ENCODE assay signal across 8 cellular contexts in genomic region chr16:57590654-57591085, GRCh38. TPM values are rescaled to one million over a fixed set of nuclear protein-coding genes. Genes with fewer than 3 reads are reported as not detected.
DNase-seq lines count a peak whose midpoint lies in the region; ATAC-seq and TF ChIP-seq lines count a peak whose summit lies in the region.

No MANE protein-coding gene starts in this region.

- H3K27ac ChIP-seq in lower lobe of right lung = no peak overlapping the region

- CTCF ChIA-PET in GM10248 (lab: Yijun Ruan, JAX) = interaction anchor here (0.6 to 11.2 kb wide), 36 partner anchors 11 to 209 kb away, joined by 3 to 179 read pairs (median 4); partner anchors contain the start of genes ADGRG5 and KATNB1

- DNase-seq in CD14-positive monocyte (ENCODE audit: low spot score) (no peak), lower lobe of right lung (no peak), GM10248 (ENCODE audit: extremely low spot score) (no peak), NCI-H1048 (lab: John Stamatoyannopoulos, UW) (no peak), NCI-H2029 treated with DMSO at 0.1 percent for 48 hours (lab: John Stamatoyannopoulos, UW) (no peak)
- no peak for DNase-seq in stimulated activated naive B cell treated with anti-CD40 and anti-IgM and Interleukin-4, amounts not matched to agents 10 μg/mL and 1 μg/mL and 100 μg/mL, for 72 hours

- POLR2A ChIA-PET in GM10248 (lab: Yijun Ruan, JAX) = interaction anchor here (0.8 to 0.9 kb wide), 2 partner anchors 11 to 19 kb away, joined by 3 read pairs; no protein-coding TSS in a partner anchor

- H3K27ac Mint-ChIP-seq in CD14-positive monocyte = peak overlapping the region in 5 of 7 donors; percentile 23 to 76 (median 57)
- H3K27ac Mint-ChIP-seq in activated naive CD8-positive, alpha-beta T cell = peak overlapping the region; percentile 92
- H3K27ac Mint-ChIP-seq in stimulated activated naive B cell treated with anti-CD40 and anti-IgM and Interleukin-4, amounts not matched to agents 10 μg/mL and 1 μg/mL and 100 μg/mL, for 72 hours = no peak overlapping the region

- peak overlapping the region in 1 of 2 donors; percentile 36 for H3K4me3 Mint-ChIP-seq in CD14-positive monocyte
- peak overlapping the region; percentile 62 for H3K4me3 Mint-ChIP-seq in activated naive CD8-positive, alpha-beta T cell
- no peak overlapping the region for H3K4me3 Mint-ChIP-seq in stimulated activated naive B cell treated with anti-CD40 and anti-IgM and Interleukin-4, amounts not matched to agents 10 μg/mL and 1 μg/mL and 100 μg/mL, for 72 hours

- H3K9me3 Mint-ChIP-seq in CD14-positive monocyte = peaks cover 1 to 7% (median 3%) of the 10 kb centered on the region in 7 donors
- H3K9me3 Mint-ChIP-seq in activated naive CD8-positive, alpha-beta T cell (ENCODE audit: low read depth) = peaks cover 3% of the 10 kb centered on the region
- H3K9me3 Mint-ChIP-seq in stimulated activated naive B cell treated with anti-CD40 and anti-IgM and Interleukin-4, amounts not matched to agents 10 μg/mL and 1 μg/mL and 100 μg/mL, for 72 hours = peaks cover 2 to 4% of the 10 kb centered on the region in 2 donors

- intact Hi-C loops in CD14-positive monocyte (cut with micrococcal nuclease) = loop anchor here (1.0 to 5.0 kb wide), 4 partner anchors 57 to 132 kb away; no protein-coding TSS in a partner anchor
- intact Hi-C loops in lower lobe of right lung (cut with DNase I) = loop anchor here (10.0 kb wide), 1 partner anchor 54 kb away; no protein-coding TSS in a partner anchor

- H3K36me3 Mint-ChIP-seq in CD14-positive monocyte = no peaks in the 10 kb centered on the region
- H3K36me3 Mint-ChIP-seq in activated naive CD8-positive, alpha-beta T cell = no peaks in the 10 kb centered on the region
- H3K36me3 Mint-ChIP-seq in stimulated activated naive B cell treated with anti-CD40 and anti-IgM and Interleukin-4, amounts not matched to agents 10 μg/mL and 1 μg/mL and 100 μg/mL, for 72 hours = peaks cover 0 to 2% of the 10 kb centered on the region in 2 donors

- H3K27me3 Mint-ChIP-seq in CD14-positive monocyte (ENCODE audit: low read depth in 3 of 3) = peaks cover 8 to 19% (median 19%) of the 10 kb centered on the region in 3 donors
- no peaks in the 10 kb centered on the region for H3K27me3 Mint-ChIP-seq in activated naive CD8-positive, alpha-beta T cell
- H3K27me3 Mint-ChIP-seq in stimulated activated naive B cell treated with anti-CD40 and anti-IgM and Interleukin-4, amounts not matched to agents 10 μg/mL and 1 μg/mL and 100 μg/mL, for 72 hours = peaks cover 5 to 8% of the 10 kb centered on the region in 2 donors

- H3K27me3 ChIP-seq in lower lobe of right lung (ENCODE audit: low read depth) = no peaks in the 10 kb centered on the region

- peak; percentile 23 for ATAC-seq in HG02970 (IDR thresholded peaks at IDR 0.05; ENCODE audit: low FRiP score, unreplicated experiment)
- ATAC-seq in lower lobe of right lung = peak; percentile 39 to 51
- no peak for ATAC-seq in stimulated activated naive B cell treated with anti-CD40 and anti-IgM and Interleukin-4, amounts not matched to agents 10 μg/mL and 1 μg/mL and 100 μg/mL, for 72 hours (replicated peaks)

- no peaks in the 10 kb centered on the region for H3K9me3 ChIP-seq in lower lobe of right lung

- peaks cover 12% of the 10 kb centered on the region for H3K4me1 ChIP-seq in lower lobe of right lung

- no peak for TF ChIP-seq CTCF in CD14-positive monocyte (IDR thresholded peaks at IDR 0.05)
- TF ChIP-seq CTCF in lower lobe of right lung (IDR thresholded peaks at IDR 0.05) = no peak
- no peak for TF ChIP-seq CTCF in GM10248 (IDR thresholded peaks at IDR 0.05; ENCODE audit: control extremely low read depth, extremely low read depth, low read depth, missing control alignments)

- H3K4me3 ChIP-seq in lower lobe of right lung = no peak overlapping the region

- H3K4me1 Mint-ChIP-seq in CD14-positive monocyte = peaks cover 20% of the 10 kb centered on the region
- peaks cover 42% of the 10 kb centered on the region for H3K4me1 Mint-ChIP-seq in activated naive CD8-positive, alpha-beta T cell (ENCODE audit: low read depth)
- H3K4me1 Mint-ChIP-seq in stimulated activated naive B cell treated with anti-CD40 and anti-IgM and Interleukin-4, amounts not matched to agents 10 μg/mL and 1 μg/mL and 100 μg/mL, for 72 hours = peaks cover 26 to 30% of the 10 kb centered on the region in 2 donors

- no peaks in the 10 kb centered on the region for H3K36me3 ChIP-seq in lower lobe of right lung

RNA-seq across cellular contexts. Expression of gene ADGRG1, which starts 37.8 kb away (rescaled TPM):
- polyA plus RNA-seq in CD14-positive monocyte = under 1 TPM; 0.08 to 0.39 TPM
- 37.9 TPM for total RNA-seq in lower lobe of right lung

RNA-seq across cellular contexts. Expression of gene ADGRG5, which starts 48.2 kb away (rescaled TPM):
- polyA plus RNA-seq in CD14-positive monocyte = 1 to 10 TPM in 1 of 2 donors, under 1 TPM in 1; 0.97 to 1.2 TPM
- total RNA-seq in lower lobe of right lung = 1.4 TPM

RNA-seq across cellular contexts. Expression of gene CCDC102A, which starts 54.3 kb away (rescaled TPM):
- not detected for polyA plus RNA-seq in CD14-positive monocyte
- 12.8 TPM for total RNA-seq in lower lobe of right lung

Comparison
In these comparisons a context has a peak if more than half of its experiments do, and no peak if none do; other contexts are left out.
1. ATAC-seq: peak in HG02970 (single experiment) and lower lobe of right lung (2 of 2); none in stimulated activated naive B cell treated with anti-CD40 and anti-IgM and Interleukin-4, amounts not matched to agents 10 μg/mL and 1 μg/mL and 100 μg/mL, for 72 hours (0 of 2).